In genomic region chr1:110212165-110213142, GRCh38 we compare ENCODE assay signal across 8 cellular contexts. TPM values are rescaled to one million over a fixed set of nuclear protein-coding genes. Genes with fewer than 3 reads are reported as not detected.
DNase-seq lines count a peak whose midpoint lies in the region; ATAC-seq and TF ChIP-seq lines count a peak whose summit lies in the region.

No MANE protein-coding gene starts in this region.

- peak overlapping the region; percentile 65 for H3K4me3 ChIP-seq in cardiac muscle cell
- H3K4me3 ChIP-seq in upper lobe of left lung = peak overlapping the region in 3 of 4 donors; percentile 87 to 94 (median 93)

- TF ChIP-seq POLR2A in upper lobe of left lung (IDR thresholded peaks at IDR 0.05) (no peak), erythroblast (IDR thresholded peaks at IDR 0.05; ENCODE audit: low read length) (no peak)

- peak overlapping the region; percentile 83 for H3K4me3 Mint-ChIP-seq in activated T-helper 2 cell treated with anti-CD3 and anti-CD28 coated beads, Interferon-gamma antibody, Interleukin-2, Interleukin-4, amounts not matched to agents 10 μg/mL and 5 μg/mL and 100 μg/mL, durations not matched to agents 14 hours and 24 hours and 36 hours (ENCODE audit: low read depth)

- peaks cover 30% of the 10 kb centered on the region for H3K27me3 ChIP-seq in cardiac muscle cell
- H3K27me3 ChIP-seq in upper lobe of left lung = peaks cover 0 to 10% (median 3%) of the 10 kb centered on the region in 4 donors

- H3K27me3 Mint-ChIP-seq in activated T-helper 2 cell treated with anti-CD3 and anti-CD28 coated beads, Interferon-gamma antibody, Interleukin-2, Interleukin-4, amounts not matched to agents 10 μg/mL and 5 μg/mL and 100 μg/mL, durations not matched to agents 14 hours and 24 hours and 36 hours (ENCODE audit: low read depth) = no peaks in the 10 kb centered on the region

- TF ChIP-seq EP300 in upper lobe of left lung (IDR thresholded peaks at IDR 0.05) = no peak

- DNase-seq in cardiac muscle cell (ENCODE audit: low read depth in 1 of 2, low spot score in 1 of 2) = peak in 1 of 2 donors; percentile 38
- no peak for DNase-seq in Right ventricle myocardium inferior (ENCODE audit: missing footprints)
- DNase-seq in activated T-helper 2 cell treated with anti-CD3 and anti-CD28 coated beads, Interferon-gamma antibody, Interleukin-2, Interleukin-4, amounts not matched to agents 10 μg/mL and 5 μg/mL and 100 μg/mL, durations not matched to agents 14 hours and 24 hours and 36 hours (ENCODE audit: low spot score) = no peak
- peak; percentile 47 for DNase-seq in left kidney (ENCODE audit: low read depth, low spot score)
- DNase-seq in upper lobe of left lung = no peak
- no peak for DNase-seq in GM19238 (ENCODE audit: insufficient read length, low spot score)
- DNase-seq in erythroblast (lab: John Stamatoyannopoulos, UW) = no peak
- no peak for DNase-seq in NOMO-1 treated with dmso at 0.1 percent for 144 hours (lab: John Stamatoyannopoulos, UW; ENCODE audit: unreplicated experiment)

- H3K4me1 Mint-ChIP-seq in activated T-helper 2 cell treated with anti-CD3 and anti-CD28 coated beads, Interferon-gamma antibody, Interleukin-2, Interleukin-4, amounts not matched to agents 10 μg/mL and 5 μg/mL and 100 μg/mL, durations not matched to agents 14 hours and 24 hours and 36 hours (ENCODE audit: low read depth) = peaks cover 55% of the 10 kb centered on the region

- peaks cover 11% of the 10 kb centered on the region for H3K36me3 Mint-ChIP-seq in activated T-helper 2 cell treated with anti-CD3 and anti-CD28 coated beads, Interferon-gamma antibody, Interleukin-2, Interleukin-4, amounts not matched to agents 10 μg/mL and 5 μg/mL and 100 μg/mL, durations not matched to agents 14 hours and 24 hours and 36 hours (ENCODE audit: low read depth)

- peak overlapping the region; percentile 23 for H3K27ac Mint-ChIP-seq in activated T-helper 2 cell treated with anti-CD3 and anti-CD28 coated beads, Interferon-gamma antibody, Interleukin-2, Interleukin-4, amounts not matched to agents 10 μg/mL and 5 μg/mL and 100 μg/mL, durations not matched to agents 14 hours and 24 hours and 36 hours

- intact Hi-C loops in Right ventricle myocardium inferior (cut with DNase I) = no loop called here
- intact Hi-C loops in activated T-helper 2 cell treated with anti-CD3 and anti-CD28 coated beads, Interferon-gamma antibody, Interleukin-2, Interleukin-4, amounts not matched to agents 10 μg/mL and 5 μg/mL and 100 μg/mL, durations not matched to agents 14 hours and 24 hours and 36 hours (cut with micrococcal nuclease) = no loop called here

- TF ChIP-seq CTCF in cardiac muscle cell (IDR thresholded peaks at IDR 0.05; ENCODE audit: low read depth, low read length) (no peak), upper lobe of left lung (IDR thresholded peaks at IDR 0.05) (no peak)

- H3K36me3 ChIP-seq in cardiac muscle cell (no peaks in the 10 kb centered on the region), upper lobe of left lung (no peaks in the 10 kb centered on the region)

- H3K4me1 ChIP-seq in cardiac muscle cell (ENCODE audit: low read depth) (no peaks in the 10 kb centered on the region), upper lobe of left lung (peaks cover 30 to 54% (median 41%) of the 10 kb centered on the region in 4 donors)

- H3K27ac ChIP-seq in cardiac muscle cell (no peak overlapping the region), upper lobe of left lung (peak overlapping the region in 2 of 4 donors; percentile 13 to 42)

- no peak for ATAC-seq in Right ventricle myocardium inferior
- no peak for ATAC-seq in upper lobe of left lung (ENCODE audit: low FRiP score in 2 of 2)

- 48 to 52% methylated on average over 12 to 13 of the region's 21 CpGs for WGBS in upper lobe of left lung, 2 donors

- H3K9me3 ChIP-seq in cardiac muscle cell (ENCODE audit: low read depth) = no peaks in the 10 kb centered on the region
- H3K9me3 ChIP-seq in upper lobe of left lung = no peaks in the 10 kb centered on the region

- no peaks in the 10 kb centered on the region for H3K9me3 Mint-ChIP-seq in activated T-helper 2 cell treated with anti-CD3 and anti-CD28 coated beads, Interferon-gamma antibody, Interleukin-2, Interleukin-4, amounts not matched to agents 10 μg/mL and 5 μg/mL and 100 μg/mL, durations not matched to agents 14 hours and 24 hours and 36 hours

RNA-seq across cellular contexts. Expression of gene KCNC4, which starts 2.3 kb away (rescaled TPM):
- total RNA-seq in cardiac muscle cell = 3.7 and 11.8 TPM in 2 replicates
- polyA plus RNA-seq in cardiac muscle cell = 3.4 and 7.5 TPM in 2 replicates
- 5.1 TPM for total RNA-seq in Right ventricle myocardium inferior
- 30.6 and 31.1 TPM in 2 replicates for total RNA-seq in activated T-helper 2 cell treated with anti-CD3 and anti-CD28 coated beads, Interferon-gamma antibody, Interleukin-2, Interleukin-4, amounts not matched to agents 10 μg/mL and 5 μg/mL and 100 μg/mL, durations not matched to agents 14 hours and 24 hours and 36 hours
- total RNA-seq in upper lobe of left lung = 10 to 100 TPM in 1 of 6 donors, 1 to 10 TPM in 5; 2.5 to 11.9 (median 4.4) TPM
